8 cellular contexts compared by ENCODE assay signal in the genomic region with DNA sequence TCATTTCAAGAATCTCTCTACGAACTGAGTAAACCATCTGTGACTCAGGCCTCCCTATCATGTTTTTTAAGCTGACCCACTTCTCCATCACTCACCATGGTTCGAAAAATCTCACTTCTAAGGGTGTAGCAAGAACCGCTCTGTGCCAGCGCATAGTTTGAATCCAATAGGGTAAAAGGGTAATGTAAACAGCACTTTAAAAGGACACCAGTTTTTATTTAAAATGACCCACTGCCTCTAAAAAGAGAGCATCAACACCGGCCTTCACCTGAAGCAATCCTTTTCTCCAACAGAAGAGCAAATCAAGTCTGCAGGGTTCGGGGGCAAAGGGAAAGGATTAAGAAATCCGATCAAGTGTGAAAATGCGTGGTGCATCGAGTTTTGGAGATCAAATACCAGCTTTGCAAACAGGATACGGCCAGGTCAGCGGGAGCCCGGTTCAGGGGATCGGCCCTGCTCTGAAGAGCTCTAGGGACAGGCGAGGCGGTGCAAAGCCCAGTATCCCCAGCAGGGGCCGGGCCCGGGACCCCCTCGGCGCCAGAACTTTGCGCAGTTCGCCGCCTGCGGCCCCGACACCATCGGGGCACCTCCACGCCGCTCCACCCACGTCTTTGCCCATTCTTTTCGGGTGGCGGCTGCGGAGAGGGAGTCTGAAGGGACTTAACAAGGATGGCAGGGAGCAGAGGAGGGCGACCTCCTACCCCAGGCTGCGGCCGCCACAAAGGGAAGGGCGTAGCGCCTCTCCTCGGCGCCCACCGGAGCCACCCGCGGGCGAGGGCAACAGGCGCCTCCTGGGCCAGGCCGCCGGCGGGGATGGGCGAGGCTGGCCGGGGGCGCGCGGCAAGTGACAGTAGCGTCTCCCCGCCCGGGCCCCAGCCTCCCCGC. TPM values are rescaled to one million over a fixed set of nuclear protein-coding genes. Genes with fewer than 3 reads are reported as not detected.
A peak's percentile ranks its signal among the peaks of the same experiment; 100 is the strongest.
DNase-seq lines count a peak whose midpoint lies in the region; ATAC-seq, FAIRE-seq and TF ChIP-seq lines count a peak whose summit lies in the region.

No MANE protein-coding gene starts in this region.

- H3K9me3 Mint-ChIP-seq in memory B cell = no peaks in the 10 kb centered on the region

- POLR2A ChIA-PET in H1 (lab: Charles Lee; ENCODE audit: partially characterized antibody) = interaction anchor here (0.6 to 1.9 kb wide), 10 partner anchors 9 to 70 kb away, joined by 3 to 5 read pairs (median 3); a partner anchor contains a TSS

- no peaks in the 10 kb centered on the region for H3K36me3 Mint-ChIP-seq in memory B cell

- H3K4me3 Mint-ChIP-seq in memory B cell = peak overlapping the region; percentile 98

- H2AFZ ChIP-seq in H1 (ENCODE audit: low read length) = no peak overlapping the region

- H3K9me3 ChIP-seq in H1 (ENCODE audit: insufficient read depth in 2 of 2, low read depth in 1 of 2, low read length in 1 of 2) = no peaks in the 10 kb centered on the region

- no peak overlapping the region for H2AK5ac ChIP-seq in H1 (ENCODE audit: low read depth, low read length)

- H3K4me1 Mint-ChIP-seq in memory B cell = peaks cover 4% of the 10 kb centered on the region

- H2BK15ac ChIP-seq in H1 (ENCODE audit: low read length) = 0 out of 2 replicates have a peak overlapping the region, but pooled peaks have one; percentile 46

- peak overlapping the region; percentile 95 for H3K18ac ChIP-seq in H1 (ENCODE audit: extremely low read depth, low read length)

- no peak overlapping the region for H2BK120ac ChIP-seq in H1 (replicated peaks; ENCODE audit: low read depth, low read length)

- no peak overlapping the region for H3K14ac ChIP-seq in H1 (ENCODE audit: insufficient read length)

- peak; percentile 2 to 37; a peak in 1 of 4 replicates for TF ChIP-seq RAD21 in H1 (IDR thresholded peaks at IDR 0.05 in 1 of 2, conservative IDR thresholded peaks at IDR 0.05 in 1 of 2; ENCODE audit: low read depth in 2 of 2, low read length in 2 of 2)

- no peak for FAIRE-seq in H1 (lab: Jason Lieb, UNC)

- DNase-seq in NCI-H1417 (lab: John Stamatoyannopoulos, UW) (peak; percentile 2 to 66 (median 51)), NCI-H1417 treated with DMSO at 0.1 percent for 48 hours (lab: John Stamatoyannopoulos, UW) (no peak), NAMALWA (ENCODE audit: low spot score) (peak; percentile 37), H1 (ENCODE audit: low read depth in 1 of 2, low spot score in 2 of 2) (peak in 1 of 2 experiments; percentile 83), memory B cell (ENCODE audit: low spot score in 2 of 2) (peak; percentile 44 to 56)
- peak; percentile 37 to 47 for DNase-seq in activated CD4-positive, alpha-beta T cell treated with anti-CD3 and anti-CD28 coated beads, Interleukin-2, amount 50 U/mL, for 48 hours
- DNase-seq in stimulated activated CD8-positive, alpha-beta memory T cell treated with anti-CD3 and anti-CD28 coated beads, Interleukin-15, amount 100 ng/mL, for 24 hours (ENCODE audit: low read depth) = peak; percentile 8

- TF ChIP-seq CTCF in H1 (IDR thresholded peaks at IDR 0.05; ENCODE audit: control extremely low read depth in 1 of 3, insufficient read depth in 1 of 3, low read depth in 1 of 3, low read length in 3 of 3) = peak; percentile 14 to 36 (median 18)

- H3K27me3 ChIP-seq in H1 (replicated peaks in 1 of 4; ENCODE audit: control insufficient read depth in 3 of 4, extremely low read depth in 1 of 4, insufficient read depth in 3 of 4, low read length in 3 of 4) = no peaks in the 10 kb centered on the region; a peak in 2 of 7 replicates

- H3K79me2 ChIP-seq in H1 (ENCODE audit: control insufficient read depth in 1 of 2, insufficient read depth in 2 of 2, low read length in 2 of 2) = peaks cover 0 to 13% of the 10 kb centered on the region in 2 experiments; a peak in 2 of 4 replicates

- H2BK20ac ChIP-seq in H1 (ENCODE audit: low read length) = no peak overlapping the region

- no peaks in the 10 kb centered on the region for H4K20me1 ChIP-seq in H1 (replicated peaks in 1 of 2; ENCODE audit: control insufficient read depth in 1 of 2, insufficient read depth in 2 of 2, low read length in 2 of 2)

- peaks cover 5% of the 10 kb centered on the region; the same call in 1 of the 2 replicates for H3K23me2 ChIP-seq in H1 (ENCODE audit: low read depth, low read length)

- H3K4ac ChIP-seq in H1 (replicated peaks; ENCODE audit: insufficient read length, low read depth, low read length) = no peak overlapping the region

- H3K27ac Mint-ChIP-seq in memory B cell = peak overlapping the region; percentile 97

- H2BK5ac ChIP-seq in H1 (ENCODE audit: low read depth, low read length) = no peak overlapping the region

- no peak for TF ChIP-seq POLR2A in H1 (IDR thresholded peaks at IDR 0.05; ENCODE audit: control extremely low read depth in 1 of 2, low read depth in 2 of 2, low read length in 2 of 2)

- H3K79me1 ChIP-seq in H1 (ENCODE audit: low read depth, low read length) = no peaks in the 10 kb centered on the region

- H4K8ac ChIP-seq in H1 (ENCODE audit: extremely low read depth, insufficient read depth, low read length) = peak overlapping the region; percentile 75; the same call in 1 of the 2 replicates

- H3K4me3 ChIP-seq in H1 (ENCODE audit: extremely low read depth in 1 of 4, insufficient read depth in 2 of 4, low read depth in 3 of 4, low read length in 4 of 4) = peak overlapping the region; percentile 73 to 97 (median 82)

- H3K56ac ChIP-seq in H1 (replicated peaks; ENCODE audit: insufficient read length, low read depth, low read length) = no peak overlapping the region

- peaks cover 0 to 5% (median 3%) of the 10 kb centered on the region in 4 experiments; a peak in 3 of 7 replicates for H3K4me1 ChIP-seq in H1 (replicated peaks in 1 of 4; ENCODE audit: control insufficient read depth in 3 of 4, insufficient read depth in 4 of 4, low read length in 3 of 4)

- CTCF ChIA-PET in H1 (lab: Charles Lee; ENCODE audit: partially characterized antibody) = interaction anchor here (0.7 to 1.6 kb wide), 10 partner anchors 8 to 42 kb away, joined by 3 to 4 read pairs (median 3); no protein-coding TSS in a partner anchor

- H3K4me2 ChIP-seq in H1 (ENCODE audit: insufficient read depth in 1 of 2, low read depth in 2 of 2, low read length in 2 of 2) = peak overlapping the region; percentile 69 to 90

- 4% methylated on average over 31 of the region's 55 CpGs; no CpG with 5 or more reads in 1 of the 2 experiments for WGBS in H1 (ENCODE audit: extremely low coverage in 1 of 2, insufficient coverage in 1 of 2, insufficient read length in 1 of 2, insufficient replicate concordance in 2 of 2, low coverage in 1 of 2, low lambda C conversion rate in 2 of 2, missing lambda C conversion rate in 1 of 2), 2 experiments

- no peak overlapping the region for H3K27ac ChIP-seq in H1 (ENCODE audit: low read depth, low read length)

- no peak overlapping the region for H3K23ac ChIP-seq in H1 (ENCODE audit: insufficient read length)

- 0 out of 2 replicates have a peak overlapping the region, but pooled peaks have one; percentile 17 for H2BK12ac ChIP-seq in H1 (ENCODE audit: low read depth, low read length)

- no peak overlapping the region for H4K91ac ChIP-seq in H1 (replicated peaks; ENCODE audit: insufficient read length, low read length)

- H3K27me3 Mint-ChIP-seq in memory B cell = no peaks in the 10 kb centered on the region

- no peak overlapping the region for H4K5ac ChIP-seq in H1 (ENCODE audit: insufficient read length, low read depth, low read length)

- H3K36me3 ChIP-seq in H1 (ENCODE audit: control insufficient read depth in 2 of 4, insufficient read depth in 4 of 4, low read length in 3 of 4) = no peaks in the 10 kb centered on the region

- TF ChIP-seq EP300 in H1 (IDR thresholded peaks at IDR 0.05; ENCODE audit: borderline replicate concordance in 1 of 2, low read depth in 2 of 2, low read length in 2 of 2) = no peak

- H3K9ac ChIP-seq in H1 (replicated peaks in 1 of 4; ENCODE audit: extremely low read depth in 1 of 4, low read depth in 3 of 4, low read length in 3 of 4) = peak overlapping the region; percentile 54 to 87 (median 72)

- peak; percentile 36 for ATAC-seq in HG02571 (IDR thresholded peaks at IDR 0.05; ENCODE audit: unreplicated experiment)
- peak; percentile 36 for ATAC-seq in memory B cell (ENCODE audit: low read depth)

TF ChIP-seq in H1, 55 proteins besides CTCF, POLR2A, EP300 and RAD21 (continues in another document):
- TF ChIP-seq TAF1 (IDR thresholded peaks at IDR 0.05; ENCODE audit: low read depth, low read length) = peak; percentile 56
- TF ChIP-seq POLR2AphosphoS5 (IDR thresholded peaks at IDR 0.05; ENCODE audit: low read depth, low read length) = peak; percentile 28
- no peak for TF ChIP-seq SAP30 (IDR thresholded peaks at IDR 0.05; ENCODE audit: insufficient read depth, insufficient replicate concordance, low read length)
- TF ChIP-seq PHF8 (conservative IDR thresholded peaks at IDR 0.05; ENCODE audit: low read depth, low read length) = 0 out of 2 replicates have a peak, but pooled peaks have one; percentile 24
- TF ChIP-seq TBP (IDR thresholded peaks at IDR 0.05; ENCODE audit: low read depth, low read length) = no peak
- no peak for TF ChIP-seq TCF12 (IDR thresholded peaks at IDR 0.05; ENCODE audit: low read depth, low read length)
- no peak for TF ChIP-seq POU5F1 (IDR thresholded peaks at IDR 0.05; ENCODE audit: low read depth, low read length)
- TF ChIP-seq HDAC2 (IDR thresholded peaks at IDR 0.05; ENCODE audit: borderline replicate concordance in 1 of 2, low read depth in 2 of 2, low read length in 2 of 2) = 0 out of 4 replicates have a peak, but pooled peaks have one; percentile 35 to 53
- TF ChIP-seq YY1 (IDR thresholded peaks at IDR 0.05; ENCODE audit: low read depth, low read length) = no peak
- TF ChIP-seq BRCA1 (IDR thresholded peaks at IDR 0.05; ENCODE audit: low read depth, low read length) = no peak
- peak; percentile 23 for TF ChIP-seq ASH2L (IDR thresholded peaks at IDR 0.05; ENCODE audit: low read length)
- no peak for TF ChIP-seq RFX5 (IDR thresholded peaks at IDR 0.05; ENCODE audit: borderline replicate concordance, low read depth, low read length)
- 0 out of 2 replicates have a peak, but pooled peaks have one; percentile 33 for TF ChIP-seq RBBP5 (IDR thresholded peaks at IDR 0.05; ENCODE audit: borderline replicate concordance, low read depth, low read length)
- TF ChIP-seq TAF7 (optimal IDR thresholded peaks at IDR 0.05; ENCODE audit: borderline replicate concordance, low read depth, low read length) = peak; percentile 39
- TF ChIP-seq KDM1A (IDR thresholded peaks at IDR 0.05; ENCODE audit: borderline replicate concordance, low read length) = no peak

RNA-seq across cellular contexts. Expression of a gene that starts 0.8 kb away (rescaled TPM):
- total RNA-seq in H1 (2021; fragmentation: NEBNext Ultra II Directional; extraction: Animal tissue kit (Norgen Biotek cat#: 25700)) = 15.4 and 16.6 TPM in 2 replicates
- polyA plus RNA-seq in H1 (2011; rRNA removed) = 4.4 and 4.7 TPM in 2 replicates
- polyA plus RNA-seq in H1 (2011; cell fraction: cytosol; rRNA removed) = 5.4 TPM
- polyA plus RNA-seq in H1 (2011; cell fraction: nucleus; rRNA removed) = 5.7 TPM
- polyA plus RNA-seq in H1 (2012, experiment 1 of 2) = 8.2 to 15.1 TPM (median 9.4 TPM) in 4 replicates
- 2.3 TPM for polyA plus RNA-seq in H1 (2012, experiment 2 of 2)
- 8.8 TPM for polyA plus RNA-seq in H1 (2013, experiment 1 of 2)
- polyA plus RNA-seq in H1 (2013, experiment 2 of 2) = 9.0 TPM
- 4.0 and 6.3 TPM in 2 replicates for polyA minus RNA-seq in H1 (2011; rRNA and poly(A)+ RNA removed)
- 2.7 TPM for polyA minus RNA-seq in H1 (2011; cell fraction: cytosol; rRNA and poly(A)+ RNA removed)
- 10.1 TPM for polyA minus RNA-seq in H1 (2011; cell fraction: nucleus; rRNA and poly(A)+ RNA removed)
